Comparison of ENCODE assay signal across 8 cellular contexts in genomic region chr22:41382610-41383009, GRCh38. TPM values are rescaled to one million over a fixed set of nuclear protein-coding genes. Genes with fewer than 3 reads are reported as not detected.
DNase-seq lines count a peak whose midpoint lies in the region; ATAC-seq, FAIRE-seq and TF ChIP-seq lines count a peak whose summit lies in the region.

No MANE protein-coding gene starts in this region.

- intact Hi-C loops in HepG2 (cut with micrococcal nuclease; ENCODE audit: unreplicated experiment) = no loop called here

- CTCF ChIA-PET in activated CD4-positive, alpha-beta T cell treated with anti-CD3 and anti-CD28 coated beads, Interleukin-2, amount 10 ng/mL, durations not matched to agents 7 days and 5 days (lab: Charles Lee) = interaction anchor here (1.2 to 3.1 kb wide), 2 partner anchors 17 to 20 kb away, joined by 3 to 15 read pairs; no protein-coding TSS in a partner anchor
- CTCF ChIA-PET in HepG2 (lab: Yijun Ruan, JAX; ENCODE audit: low intra/inter-chr PET ratio, low total read pairs) = no interaction called here

- H3K27me3 ChIP-seq in HepG2 (ENCODE audit: control insufficient read depth in 1 of 2, insufficient read depth in 2 of 2, low read length in 2 of 2) (no peaks in the 10 kb centered on the region; a peak in 1 of 5 replicates), thoracic aorta (replicated peaks; ENCODE audit: insufficient read depth) (no peaks in the 10 kb centered on the region)

- H2AFZ ChIP-seq in HepG2 (ENCODE audit: low read length) = no peak overlapping the region

- H3K36me3 ChIP-seq in HepG2 (replicated peaks in 1 of 2; ENCODE audit: control insufficient read depth in 1 of 2, insufficient read depth in 2 of 2, low read length in 2 of 2) (peaks cover 0 to 6% of the 10 kb centered on the region in 2 experiments; a peak in 2 of 5 replicates), thoracic aorta (peaks cover 3% of the 10 kb centered on the region)

- TF ChIP-seq EP300 in HepG2 (IDR thresholded peaks at IDR 0.05; ENCODE audit: low read depth in 2 of 2, low read length in 2 of 2) (no peak), HepG2 (CRISPR knock-in tag; IDR thresholded peaks at IDR 0.05; ENCODE audit: borderline replicate concordance) (no peak)

- FAIRE-seq in HepG2 (lab: Jason Lieb, UNC) = no peak

- H3K27ac Mint-ChIP-seq in activated CD4-positive, alpha-beta T cell treated with anti-CD3 and anti-CD28 coated beads, Interleukin-2, amount 10 ng/mL, durations not matched to agents 7 days and 5 days = peak overlapping the region; percentile 97

- ATAC-seq in HepG2 (no peak), thoracic aorta (ENCODE audit: insufficient number of reproducible peaks, low FRiP score, low read depth) (no peak), GM21723 (IDR thresholded peaks at IDR 0.05; ENCODE audit: unreplicated experiment) (no peak)

- H3K4me1 Mint-ChIP-seq in activated CD4-positive, alpha-beta T cell treated with anti-CD3 and anti-CD28 coated beads, Interleukin-2, amount 10 ng/mL, durations not matched to agents 7 days and 5 days = peaks cover 20% of the 10 kb centered on the region

- H3K4me1 ChIP-seq in HepG2 (ENCODE audit: insufficient read depth, low read length) = peaks cover 24% of the 10 kb centered on the region
- peaks cover 13 to 18% of the 10 kb centered on the region in 2 donors for H3K4me1 ChIP-seq in thoracic aorta (ENCODE audit: control insufficient read depth in 1 of 2, low read depth in 2 of 2)

- TF ChIP-seq POLR2A in HepG2 (IDR thresholded peaks at IDR 0.05; ENCODE audit: insufficient read depth in 1 of 2, low read depth in 2 of 2, low read length in 2 of 2) = no peak

- H3K4me3 ChIP-seq in HepG2 (replicated peaks in 1 of 3; ENCODE audit: insufficient read depth in 1 of 3, low read depth in 2 of 3, low read length in 3 of 3) = peak overlapping the region; percentile 58 to 84 (median 74)
- peak overlapping the region; percentile 97 for H3K4me3 ChIP-seq in thoracic aorta

- in situ Hi-C loops in HepG2 (cut with HindIII; ENCODE audit: extremely low pct_ligation_motif_present, low pct_unique_long_range_greater_than_20kb) = no loop called here

- peak overlapping the region; percentile 90 for H3K4me3 Mint-ChIP-seq in activated CD4-positive, alpha-beta T cell treated with anti-CD3 and anti-CD28 coated beads, Interleukin-2, amount 10 ng/mL, durations not matched to agents 7 days and 5 days

- H3K4me2 ChIP-seq in HepG2 (ENCODE audit: low read depth, low read length) = peak overlapping the region; percentile 84

- H4K20me1 ChIP-seq in HepG2 (ENCODE audit: insufficient read depth, low read length) = no peaks in the 10 kb centered on the region

- H3K9me3 ChIP-seq in HepG2 (ENCODE audit: low read length) (no peaks in the 10 kb centered on the region), thoracic aorta (no peaks in the 10 kb centered on the region)

- POLR2A ChIA-PET in activated CD4-positive, alpha-beta T cell treated with anti-CD3 and anti-CD28 coated beads, Interleukin-2, amount 10 ng/mL, durations not matched to agents 7 days and 5 days (lab: Charles Lee) = no interaction called here
- POLR2A ChIA-PET in HepG2 (lab: Yijun Ruan, JAX) = interaction anchor here (2.0 to 3.6 kb wide), 10 partner anchors 15 to 207 kb away, joined by 9 to 135 read pairs (median 34); partner anchors contain the start of genes ACO2, PHF5A, PMM1 and TOB2

- H3K27ac ChIP-seq in angular gyrus (ENCODE audit: low read depth, low read length) (peak overlapping the region; percentile 97), HepG2 (ENCODE audit: extremely low read length, insufficient read depth, low read length) (peak overlapping the region; percentile 98), thoracic aorta (peak overlapping the region; percentile 92 to 98)

- peak overlapping the region; percentile 60; the same call in 1 of the 2 replicates for H3K9ac ChIP-seq in HepG2 (ENCODE audit: insufficient read depth, low read depth, low read length)

- TF ChIP-seq RAD21 in HepG2 (CRISPR knock-in tag; IDR thresholded peaks at IDR 0.05) = no peak

- H3K9me3 Mint-ChIP-seq in activated CD4-positive, alpha-beta T cell treated with anti-CD3 and anti-CD28 coated beads, Interleukin-2, amount 10 ng/mL, durations not matched to agents 7 days and 5 days = no peaks in the 10 kb centered on the region

- TF ChIP-seq CTCF in HepG2 (CRISPR knock-in tag; IDR thresholded peaks at IDR 0.05) (no peak), thoracic aorta (IDR thresholded peaks at IDR 0.05) (no peak)

- no peaks in the 10 kb centered on the region for H3K27me3 Mint-ChIP-seq in activated CD4-positive, alpha-beta T cell treated with anti-CD3 and anti-CD28 coated beads, Interleukin-2, amount 10 ng/mL, durations not matched to agents 7 days and 5 days

- no TSS peak for BruUV-seq in HepG2 (replicated peaks; lab: Mats Ljungman, UMichigan)

- peaks cover 5% of the 10 kb centered on the region for H3K79me2 ChIP-seq in HepG2 (ENCODE audit: insufficient read depth, low read length)

- WGBS in HepG2 (ENCODE audit: low lambda C conversion rate) = 37% methylated on average over 14 of the region's 19 CpGs

- H3K36me3 Mint-ChIP-seq in activated CD4-positive, alpha-beta T cell treated with anti-CD3 and anti-CD28 coated beads, Interleukin-2, amount 10 ng/mL, durations not matched to agents 7 days and 5 days (ENCODE audit: low read depth) = no peaks in the 10 kb centered on the region

- no peak for DNase-seq in activated CD4-positive, alpha-beta T cell treated with anti-CD3 and anti-CD28 coated beads, Interleukin-2, amount 10 ng/mL, durations not matched to agents 7 days and 5 days
- DNase-seq in activated CD4-positive, alpha-beta T cell treated with anti-CD3 and anti-CD28 coated beads for 1 hour = no peak
- DNase-seq in HepG2 (ENCODE audit: low spot score) (no peak), thoracic aorta (ENCODE audit: low spot score) (no peak), A172 (ENCODE audit: low spot score) (no peak), dedifferentiated amniotic fluid mesenchymal stem cell (ENCODE audit: extremely low spot score) (no peak)

TF ChIP-seq in HepG2, 621 proteins besides CTCF, POLR2A, EP300 and RAD21:
- TF ChIP-seq ZNF615 (CRISPR knock-in tag; IDR thresholded peaks at IDR 0.05; ENCODE audit: borderline replicate concordance) (no peak), ZNF33B (CRISPR knock-in tag; IDR thresholded peaks at IDR 0.05) (no peak), SPEN (CRISPR knock-in tag; IDR thresholded peaks at IDR 0.05; ENCODE audit: low read depth) (no peak), CREM (IDR thresholded peaks at IDR 0.05) (no peak), CREM (CRISPR knock-in tag; IDR thresholded peaks at IDR 0.05) (no peak), HMGA1 (CRISPR knock-in tag; conservative IDR thresholded peaks at IDR 0.05) (no peak), ZNF589 (CRISPR knock-in tag; conservative IDR thresholded peaks at IDR 0.05) (no peak), IRX3 (CRISPR knock-in tag; IDR thresholded peaks at IDR 0.05; ENCODE audit: borderline replicate concordance, low read depth) (no peak), ZNF550 (CRISPR knock-in tag; IDR thresholded peaks at IDR 0.05; ENCODE audit: borderline replicate concordance) (no peak), ZFP36 (IDR thresholded peaks at IDR 0.05; ENCODE audit: borderline replicate concordance, low read depth, low read length, partially characterized antibody) (no peak), ZMYM4 (CRISPR knock-in tag; IDR thresholded peaks at IDR 0.05) (no peak), ZNF883 (CRISPR knock-in tag; IDR thresholded peaks at IDR 0.05; ENCODE audit: not compliant biosample characterization) (no peak), ZNF672 (CRISPR knock-in tag; IDR thresholded peaks at IDR 0.05) (no peak), ETV5 (CRISPR knock-in tag; IDR thresholded peaks at IDR 0.05; ENCODE audit: borderline replicate concordance) (no peak), SOX13 (IDR thresholded peaks at IDR 0.05) (no peak), SOX13 (CRISPR knock-in tag; conservative IDR thresholded peaks at IDR 0.05 in 1 of 2, IDR thresholded peaks at IDR 0.05 in 1 of 2) (no peak)

RNA-seq across cellular contexts. Expression of gene TEF, which starts 0.9 kb away (rescaled TPM):
- 1 to 10 TPM; 3.4 to 4.7 TPM for total RNA-seq in activated CD4-positive, alpha-beta T cell treated with anti-CD3 and anti-CD28 coated beads, Interleukin-2, amount 10 ng/mL, durations not matched to agents 7 days and 5 days
- 7.6 and 8.2 TPM in 2 replicates for total RNA-seq in HepG2 (2016; rRNA removed; fragmentation: Illumina TruSeq; extraction: Trizol)
- 1.2 and 1.4 TPM in 2 replicates for total RNA-seq in HepG2 (2016; cell fraction: cytosol; rRNA removed; fragmentation: Illumina TruSeq; extraction: Trizol; ENCODE audit: low read depth)
- 6.8 and 7.9 TPM in 2 replicates for total RNA-seq in HepG2 (2016; cell fraction: insoluble cytoplasmic fraction; rRNA removed; fragmentation: Illumina TruSeq; extraction: Trizol)
- total RNA-seq in HepG2 (2016; cell fraction: membrane; rRNA removed; fragmentation: Illumina TruSeq; extraction: Trizol) = 4.4 and 4.7 TPM in 2 replicates
- total RNA-seq in HepG2 (2016; cell fraction: nucleus; rRNA removed; fragmentation: Illumina TruSeq; extraction: Trizol) = 4.9 and 6.0 TPM in 2 replicates
- 11.2 and 13.9 TPM in 2 replicates for polyA plus RNA-seq in HepG2 (2011; rRNA removed)
- 7.0 and 7.4 TPM in 2 replicates for polyA plus RNA-seq in HepG2 (2011; cell fraction: cytosol; rRNA removed)
- polyA plus RNA-seq in HepG2 (2011; cell fraction: nucleus; rRNA removed) = 11.3 and 13.2 TPM in 2 replicates
- 4.4 and 5.9 TPM in 2 replicates for polyA plus RNA-seq in HepG2 (2012)
- 0.47 and 0.59 TPM in 2 replicates for polyA plus RNA-seq in HepG2 (2016; cell fraction: cytosol; fragmentation: Illumina TruSeq; extraction: Trizol; ENCODE audit: low read depth)
- 5.6 and 6.0 TPM in 2 replicates for polyA plus RNA-seq in HepG2 (2016; cell fraction: insoluble cytoplasmic fraction; fragmentation: Illumina TruSeq; extraction: Trizol; ENCODE audit: low read depth)
- polyA plus RNA-seq in HepG2 (2016; cell fraction: membrane; fragmentation: Illumina TruSeq; extraction: Trizol; ENCODE audit: low read depth) = 2.1 and 2.3 TPM in 2 replicates
- polyA plus RNA-seq in HepG2 (2016; cell fraction: nucleus; fragmentation: Illumina TruSeq; extraction: Trizol; ENCODE audit: insufficient read depth, low read depth) = 7.1 and 7.2 TPM in 2 replicates
- polyA minus RNA-seq in HepG2 (2011; rRNA and poly(A)+ RNA removed; ENCODE audit: low replicate concordance) = 7.9 and 26.0 TPM in 2 replicates
- 7.2 and 7.3 TPM in 2 replicates for polyA minus RNA-seq in HepG2 (2011; cell fraction: cytosol; rRNA and poly(A)+ RNA removed)
- 4.7 and 5.0 TPM in 2 replicates for polyA minus RNA-seq in HepG2 (2011; cell fraction: nucleus; rRNA and poly(A)+ RNA removed)
- 10 to 100 TPM; 21.4 to 23.1 TPM for total RNA-seq in thoracic aorta
- total RNA-seq in A172 (2014; rRNA removed; shearing (Covaris generic)) = 4.4 and 5.9 TPM in 2 replicates
